In genomic region chr11:112285918-112286317, GRCh38 we compare ENCODE assay signal across 26 cellular contexts. TPM values are rescaled to one million over a fixed set of nuclear protein-coding genes. Genes with fewer than 3 reads are reported as not detected.
DNase-seq lines count a peak whose midpoint lies in the region; ATAC-seq and TF ChIP-seq lines count a peak whose summit lies in the region.
"Had no signal": no experiment of that assay in that cellular context is flagged by ENCODE, and none has a peak within 500 bp of the region (broad histone marks: within the 10 kb centered on the region; RNA-seq: fewer than 3 reads in every experiment).

No MANE protein-coding gene starts in this region.

- H2AFZ ChIP-seq in osteoblast (ENCODE audit: low read length) = no peak overlapping the region

- H3K9me3 Mint-ChIP-seq in HFFc6 = no peaks in the 10 kb centered on the region
- no peaks in the 10 kb centered on the region for H3K9me3 Mint-ChIP-seq in activated T-helper 17 cell treated with anti-CD3 and anti-CD28 coated beads, Interleukin-2, amount 50 U/mL, for 72 hours

- H3K9me3 ChIP-seq in osteoblast (ENCODE audit: low read depth, low read length) (no peaks in the 10 kb centered on the region), suprapubic skin (no peaks in the 10 kb centered on the region)
- H3K9me3 ChIP-seq: gastroesophageal sphincter, pancreas, stomach had no signal

- no peak overlapping the region for H3K4me3 ChIP-seq in fibroblast of mammary gland (ENCODE audit: control insufficient read depth, low read depth, low read length)
- H3K4me3 ChIP-seq in osteoblast (ENCODE audit: insufficient read depth, low read length) = no peak overlapping the region
- H3K4me3 ChIP-seq in suprapubic skin = no peak overlapping the region
- H3K4me3 ChIP-seq: gastroesophageal sphincter, pancreas, stomach had no signal

- no peak overlapping the region for H3K4me2 ChIP-seq in osteoblast (ENCODE audit: insufficient read depth, low read length)

- H3K79me2 ChIP-seq in osteoblast (ENCODE audit: insufficient read depth, low read length) = no peaks in the 10 kb centered on the region

- DNase-seq in HFFc6 (peak; percentile 27), fibroblast of mammary gland (ENCODE audit: low read depth) (peak; percentile 4), osteoblast (ENCODE audit: insufficient read length, low spot score, missing footprints) (peak; percentile 94), suprapubic skin (ENCODE audit: low spot score in 2 of 2) (no peak), NCI-H1436 (lab: John Stamatoyannopoulos, UW) (no peak)
- DNase-seq: activated CD4-positive, alpha-beta T cell treated with anti-CD3 and anti-CD28 coated beads for 4 hours; activated effector memory CD4-positive, alpha-beta T cell treated with anti-CD3 and anti-CD28 coated beads, Interleukin-2, amount 50 U/mL, for 16 hours; amniotic stem cell; COR-L47; HCEC 1CT; KBM-7; NCI-H1092; NCI-H526 treated with DMSO at 0.1 percent for 48 hours; pancreas; SIG-M5; stimulated activated CD4-positive, alpha-beta T cell treated with anti-CD3 and anti-CD28 coated beads, Interleukin-2, amount 100 ng/mL, for 24 hours; stomach; T-helper 2 cell had no signal

- H3K36me3 Mint-ChIP-seq in HFFc6 (ENCODE audit: low read depth) = no peaks in the 10 kb centered on the region
- H3K36me3 Mint-ChIP-seq in activated T-helper 17 cell treated with anti-CD3 and anti-CD28 coated beads, Interleukin-2, amount 50 U/mL, for 72 hours (ENCODE audit: low read depth) = no peaks in the 10 kb centered on the region

- no peak for ATAC-seq in activated T-helper 17 cell treated with anti-CD3 and anti-CD28 coated beads, Interleukin-2, amount 50 U/mL, for 72 hours (replicated peaks)
- ATAC-seq in HG02885 (IDR thresholded peaks at IDR 0.05; ENCODE audit: poor library complexity, unreplicated experiment) = no peak
- ATAC-seq: gastroesophageal sphincter, pancreas had no signal

- 49% methylated on average over 3 of the region's 3 CpGs for WGBS in suprapubic skin

- no peak overlapping the region for H3K4me3 Mint-ChIP-seq in HFFc6
- no peak overlapping the region for H3K4me3 Mint-ChIP-seq in activated T-helper 17 cell treated with anti-CD3 and anti-CD28 coated beads, Interleukin-2, amount 50 U/mL, for 72 hours

- H3K27ac Mint-ChIP-seq in HFFc6 = no peak overlapping the region
- H3K27ac Mint-ChIP-seq in activated T-helper 17 cell treated with anti-CD3 and anti-CD28 coated beads, Interleukin-2, amount 50 U/mL, for 72 hours = peak overlapping the region; percentile 24

- no peak for TF ChIP-seq POLR2A in suprapubic skin (IDR thresholded peaks at IDR 0.05)

- H3K4me1 Mint-ChIP-seq in HFFc6 (ENCODE audit: low read depth) = peaks cover 29% of the 10 kb centered on the region
- H3K4me1 Mint-ChIP-seq in activated T-helper 17 cell treated with anti-CD3 and anti-CD28 coated beads, Interleukin-2, amount 50 U/mL, for 72 hours = peaks cover 12% of the 10 kb centered on the region

- peaks cover 13% of the 10 kb centered on the region for H3K27me3 Mint-ChIP-seq in HFFc6 (ENCODE audit: insufficient read depth)
- H3K27me3 Mint-ChIP-seq in activated T-helper 17 cell treated with anti-CD3 and anti-CD28 coated beads, Interleukin-2, amount 50 U/mL, for 72 hours = no peaks in the 10 kb centered on the region

- H4K20me1 ChIP-seq in osteoblast (ENCODE audit: insufficient read depth, low read length) = no peaks in the 10 kb centered on the region

- TF ChIP-seq EP300 in suprapubic skin (IDR thresholded peaks at IDR 0.05) = no peak

- no peak overlapping the region for H3K27ac ChIP-seq in osteoblast (ENCODE audit: low read depth, low read length)
- no peak overlapping the region for H3K27ac ChIP-seq in suprapubic skin
- H3K27ac ChIP-seq: gastroesophageal sphincter, HL-60, pancreas had no signal

- H3K27me3 ChIP-seq in osteoblast (ENCODE audit: insufficient read depth, low read length) (no peaks in the 10 kb centered on the region), suprapubic skin (no peaks in the 10 kb centered on the region)
- H3K27me3 ChIP-seq: gastroesophageal sphincter, pancreas, stomach had no signal

- TF ChIP-seq CTCF in HFFc6 (IDR thresholded peaks at IDR 0.05) = no peak
- TF ChIP-seq CTCF in fibroblast of mammary gland (conservative IDR thresholded peaks at IDR 0.05; ENCODE audit: control insufficient read depth, insufficient read depth, low read depth, low read length) = no peak
- no peak for TF ChIP-seq CTCF in osteoblast (IDR thresholded peaks at IDR 0.05; ENCODE audit: extremely low read depth, low read depth, low read length)
- TF ChIP-seq CTCF in suprapubic skin (IDR thresholded peaks at IDR 0.05) = no peak

- H3K4me1 ChIP-seq in osteoblast (ENCODE audit: insufficient read depth, low read length) (peaks cover 13% of the 10 kb centered on the region), suprapubic skin (peaks cover 18% of the 10 kb centered on the region)

- H3K36me3 ChIP-seq in osteoblast (ENCODE audit: insufficient read depth, low read length) = no peaks in the 10 kb centered on the region
- no peaks in the 10 kb centered on the region for H3K36me3 ChIP-seq in suprapubic skin
- H3K36me3 ChIP-seq: gastroesophageal sphincter, pancreas, stomach had no signal

RNA-seq across cellular contexts. Expression of gene PLET1, which starts 25.3 kb away (rescaled TPM):
- not detected for total RNA-seq in HFFc6 (2021; fragmentation: NEBNext Ultra II Directional; extraction: Animal tissue kit (Norgen Biotek cat#: 25700))
- not detected for total RNA-seq in activated T-helper 17 cell treated with anti-CD3 and anti-CD28 coated beads, Interleukin-2, amount 50 U/mL, for 72 hours
- total RNA-seq in osteoblast = not detected in 2 replicates
- not detected for total RNA-seq in suprapubic skin
- total RNA-seq: cerebellum, gastroesophageal sphincter, liver, OCI-LY7, pancreas, stomach, ureter had no signal

RNA-seq across cellular contexts. Expression of gene PTS, which starts 59.7 kb away (rescaled TPM):
- total RNA-seq in HFFc6 (2021; fragmentation: NEBNext Ultra II Directional; extraction: Animal tissue kit (Norgen Biotek cat#: 25700)) = 10 to 100 TPM; 73.1 to 78.9 (median 75.7) TPM
- total RNA-seq in activated T-helper 17 cell treated with anti-CD3 and anti-CD28 coated beads, Interleukin-2, amount 50 U/mL, for 72 hours = 10 to 100 TPM; 24.1 to 31.0 TPM
- total RNA-seq in osteoblast (48.0 and 56.5 TPM in 2 replicates), suprapubic skin (10 to 100 TPM; 22.1 to 39.2 (median 32.5) TPM)

Comparison
In these comparisons a context has a peak if more than half of its experiments do, and no peak if none do; other contexts are left out.
1. DNase-seq: peak in HFFc6 (single experiment), fibroblast of mammary gland (single experiment) and osteoblast (single experiment); none in suprapubic skin (0 of 2) and NCI-H1436 (single experiment).